In genomic region chr11:61480936-61481335, GRCh38 we compare ENCODE assay signal across 11 cellular contexts. TPM values are rescaled to one million over a fixed set of nuclear protein-coding genes. Genes with fewer than 3 reads are reported as not detected.
DNase-seq lines count a peak whose midpoint lies in the region; ATAC-seq and TF ChIP-seq lines count a peak whose summit lies in the region.
"Had no signal": no experiment of that assay in that cellular context is flagged by ENCODE, and none has a peak within 500 bp of the region (broad histone marks: within the 10 kb centered on the region; RNA-seq: fewer than 3 reads in every experiment).

No MANE protein-coding gene starts in this region.

- H3K27me3 ChIP-seq in gastroesophageal sphincter, result peaks cover 23% of the 10 kb centered on the region

- H3K4me1 Mint-ChIP-seq in activated T-helper 17 cell treated with anti-CD3 and anti-CD28 coated beads, Interleukin-2, amount 50 U/mL, for 72 hours, result peaks cover 5% of the 10 kb centered on the region
- H3K4me1 Mint-ChIP-seq in activated naive CD4-positive, alpha-beta T cell treated with anti-CD3 and anti-CD28 coated beads for 36 hours (ENCODE audit: low read depth), result peaks cover 5% of the 10 kb centered on the region

- intact Hi-C loops in mucosa of descending colon (cut with DNase I, micrococcal nuclease), result no loop called here
- intact Hi-C loops in activated naive CD4-positive, alpha-beta T cell treated with anti-CD3 and anti-CD28 coated beads for 36 hours (cut with micrococcal nuclease), result no loop called here

- no peak for TF ChIP-seq CTCF in GM12865 (IDR thresholded peaks at IDR 0.05; ENCODE audit: insufficient read depth, low read depth, low read length, missing control alignments)
- no peak for TF ChIP-seq CTCF in mucosa of descending colon (IDR thresholded peaks at IDR 0.05)
- TF ChIP-seq CTCF in gastroesophageal sphincter (IDR thresholded peaks at IDR 0.05), result no peak

- TF ChIP-seq EP300 in gastroesophageal sphincter (IDR thresholded peaks at IDR 0.05), result no peak

- TF ChIP-seq POLR2A in gastroesophageal sphincter (IDR thresholded peaks at IDR 0.05), result no peak

- H3K4me3 Mint-ChIP-seq in activated T-helper 17 cell treated with anti-CD3 and anti-CD28 coated beads, Interleukin-2, amount 50 U/mL, for 72 hours, result no peak overlapping the region
- H3K4me3 Mint-ChIP-seq in activated naive CD4-positive, alpha-beta T cell treated with anti-CD3 and anti-CD28 coated beads for 36 hours, result no peak overlapping the region
- H3K4me3 Mint-ChIP-seq: activated naive CD4-positive, alpha-beta T cell treated with anti-CD3 and anti-CD28 coated beads, Interleukin-2, amount 50 U/mL, for 24 hours had no signal

- 100% methylated on average over 1 of the region's 9 CpGs; no CpG with 5 or more reads in 1 of the 2 donors for WGBS in gastroesophageal sphincter (ENCODE audit: low coverage in 1 of 2), 2 donors

- CTCF ChIA-PET in activated naive CD4-positive, alpha-beta T cell treated with anti-CD3 and anti-CD28 coated beads for 36 hours (lab: Charles Lee), result interaction anchor here (1.1 to 13.2 kb wide), 4 partner anchors 8 to 155 kb away, joined by 3 to 152 read pairs (median 11); no protein-coding TSS in a partner anchor

- DNase-seq in GM12865 (ENCODE audit: low read depth) (peak; percentile 14), NCI-H146 treated with DMSO at 0.1 percent for 48 hours (lab: John Stamatoyannopoulos, UW; ENCODE audit: unreplicated experiment) (peak; percentile 45), mucosa of descending colon (peak in 2 of 3 donors; percentile 50 to 59), pons (ENCODE audit: low spot score) (no peak)
- DNase-seq in activated naive CD4-positive, alpha-beta T cell treated with anti-CD3 and anti-CD28 coated beads for 36 hours, result no peak
- DNase-seq: stimulated activated CD4-positive, alpha-beta T cell treated with anti-CD3 and anti-CD28 coated beads, Interleukin-4, amount 100 ng/mL, for 24 hours had no signal

- H3K4me1 ChIP-seq in mucosa of descending colon (ENCODE audit: low read depth) (no peaks in the 10 kb centered on the region), gastroesophageal sphincter (peaks cover 0 to 31% (median 17%) of the 10 kb centered on the region in 3 donors)

- H3K27ac Mint-ChIP-seq in activated T-helper 17 cell treated with anti-CD3 and anti-CD28 coated beads, Interleukin-2, amount 50 U/mL, for 72 hours, result peak overlapping the region; percentile 36
- H3K27ac Mint-ChIP-seq in activated naive CD4-positive, alpha-beta T cell treated with anti-CD3 and anti-CD28 coated beads for 36 hours, result no peak overlapping the region
- H3K27ac Mint-ChIP-seq: activated naive CD4-positive, alpha-beta T cell treated with anti-CD3 and anti-CD28 coated beads, Interleukin-2, amount 50 U/mL, for 24 hours had no signal

- no peak overlapping the region for H3K27ac ChIP-seq in gastroesophageal sphincter
- H3K27ac ChIP-seq: KMS-11 had no signal

- no peaks in the 10 kb centered on the region for H3K36me3 Mint-ChIP-seq in activated T-helper 17 cell treated with anti-CD3 and anti-CD28 coated beads, Interleukin-2, amount 50 U/mL, for 72 hours (ENCODE audit: low read depth)
- H3K36me3 Mint-ChIP-seq in activated naive CD4-positive, alpha-beta T cell treated with anti-CD3 and anti-CD28 coated beads for 36 hours (ENCODE audit: low read depth), result no peaks in the 10 kb centered on the region
- H3K36me3 Mint-ChIP-seq: activated naive CD4-positive, alpha-beta T cell treated with anti-CD3 and anti-CD28 coated beads, Interleukin-2, amount 50 U/mL, for 24 hours had no signal

- H3K4me3 ChIP-seq in GM12865 (ENCODE audit: low read depth, low read length), result no peak overlapping the region
- no peak overlapping the region for H3K4me3 ChIP-seq in mucosa of descending colon
- no peak overlapping the region for H3K4me3 ChIP-seq in gastroesophageal sphincter

- no peaks in the 10 kb centered on the region for H3K36me3 ChIP-seq in mucosa of descending colon (ENCODE audit: low read depth)
- H3K36me3 ChIP-seq in gastroesophageal sphincter, result peaks cover 0 to 14% of the 10 kb centered on the region in 2 donors

- H3K9me3 ChIP-seq in mucosa of descending colon (no peaks in the 10 kb centered on the region), gastroesophageal sphincter (no peaks in the 10 kb centered on the region)

- H3K27me3 Mint-ChIP-seq in activated T-helper 17 cell treated with anti-CD3 and anti-CD28 coated beads, Interleukin-2, amount 50 U/mL, for 72 hours, result peaks cover 4% of the 10 kb centered on the region
- H3K27me3 Mint-ChIP-seq in activated naive CD4-positive, alpha-beta T cell treated with anti-CD3 and anti-CD28 coated beads for 36 hours (ENCODE audit: low read depth), result peaks cover 2% of the 10 kb centered on the region

- H3K9me3 Mint-ChIP-seq in activated T-helper 17 cell treated with anti-CD3 and anti-CD28 coated beads, Interleukin-2, amount 50 U/mL, for 72 hours, result no peaks in the 10 kb centered on the region
- no peaks in the 10 kb centered on the region for H3K9me3 Mint-ChIP-seq in activated naive CD4-positive, alpha-beta T cell treated with anti-CD3 and anti-CD28 coated beads for 36 hours
- H3K9me3 Mint-ChIP-seq: activated naive CD4-positive, alpha-beta T cell treated with anti-CD3 and anti-CD28 coated beads, Interleukin-2, amount 50 U/mL, for 24 hours had no signal

- no peak for ATAC-seq in activated T-helper 17 cell treated with anti-CD3 and anti-CD28 coated beads, Interleukin-2, amount 50 U/mL, for 72 hours (replicated peaks)
- ATAC-seq in mucosa of descending colon (peak; percentile 84), gastroesophageal sphincter (no peak), HG02610 (IDR thresholded peaks at IDR 0.05; ENCODE audit: unreplicated experiment) (no peak)

RNA-seq across cellular contexts. Expression of gene LRRC10B, which starts 27.6 kb away (rescaled TPM):
- not detected for total RNA-seq in activated T-helper 17 cell treated with anti-CD3 and anti-CD28 coated beads, Interleukin-2, amount 50 U/mL, for 72 hours
- total RNA-seq in mucosa of descending colon, result 1 to 10 TPM in 1 of 3 donors, under 1 TPM in 2; 0.72 to 1.7 (median 0.89) TPM
- 1 to 10 TPM in 2 of 4 donors, under 1 TPM in 2; 0.45 to 1.4 (median 1.1) TPM for total RNA-seq in gastroesophageal sphincter
- total RNA-seq in activated naive CD4-positive, alpha-beta T cell treated with anti-CD3 and anti-CD28 coated beads for 36 hours, result not detected

RNA-seq across cellular contexts. Expression of gene SDHAF2, which starts 51.0 kb away (rescaled TPM):
- 10 to 100 TPM; 36.9 to 45.5 TPM for total RNA-seq in activated T-helper 17 cell treated with anti-CD3 and anti-CD28 coated beads, Interleukin-2, amount 50 U/mL, for 72 hours
- total RNA-seq in mucosa of descending colon, result 10 to 100 TPM; 38.9 to 42.3 (median 42.1) TPM
- 10 to 100 TPM; 32.5 to 71.1 (median 48.3) TPM for total RNA-seq in gastroesophageal sphincter
- 10 to 100 TPM; 23.7 to 27.0 TPM for total RNA-seq in activated naive CD4-positive, alpha-beta T cell treated with anti-CD3 and anti-CD28 coated beads for 36 hours

RNA-seq across cellular contexts. Expression of gene CPSF7, which starts 51.2 kb away (rescaled TPM):
- total RNA-seq in activated T-helper 17 cell treated with anti-CD3 and anti-CD28 coated beads, Interleukin-2, amount 50 U/mL, for 72 hours, result 100 to 1,000 TPM in 1 of 2 donors, 10 to 100 TPM in 1; 98.1 to 114 TPM
- total RNA-seq in mucosa of descending colon (10 to 100 TPM; 60.8 to 69.6 (median 64.7) TPM), gastroesophageal sphincter (10 to 100 TPM; 36.6 to 50.4 (median 43.7) TPM)
- total RNA-seq in activated naive CD4-positive, alpha-beta T cell treated with anti-CD3 and anti-CD28 coated beads for 36 hours, result 100 to 1,000 TPM; 106 to 108 TPM

Comparison
In these comparisons a context has a peak if more than half of its experiments do, and no peak if none do; other contexts are left out.
1. DNase-seq: peak in GM12865 (single experiment), NCI-H146 treated with DMSO at 0.1 percent for 48 hours (single experiment) and mucosa of descending colon (2 of 3); none in pons (single experiment) and activated naive CD4-positive, alpha-beta T cell treated with anti-CD3 and anti-CD28 coated beads for 36 hours (single experiment).